In the genomic region with DNA sequence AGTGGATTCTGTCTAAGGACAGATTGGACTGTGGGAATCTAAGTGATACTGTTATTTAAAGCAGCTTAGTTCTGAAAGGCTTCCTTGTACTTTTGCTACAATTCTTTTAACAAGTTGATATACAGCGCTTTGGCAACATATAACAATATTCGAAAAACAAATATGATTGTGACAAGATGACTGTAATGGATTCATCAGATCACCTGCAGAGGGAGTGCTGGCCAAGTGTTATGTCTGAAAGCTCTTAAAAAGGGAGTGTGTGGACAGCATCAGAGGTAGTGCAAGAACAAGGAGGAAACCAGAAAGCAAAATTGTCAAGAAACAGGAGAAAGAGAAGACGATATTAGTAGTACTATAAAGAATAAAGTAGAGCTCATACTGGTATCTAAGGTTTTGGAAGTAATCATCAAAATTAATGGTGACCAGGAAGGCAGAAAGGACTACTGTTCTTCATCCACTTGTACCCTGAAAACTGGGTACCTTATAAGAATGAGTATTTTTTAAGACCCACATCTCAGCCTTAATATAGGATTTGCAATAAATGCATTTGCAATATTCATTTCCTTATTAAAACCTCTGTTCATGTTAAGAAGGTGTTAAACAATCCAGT, we compare ENCODE assay signal across 10 cellular contexts.
DNase-seq lines count a peak whose midpoint lies in the region; ATAC-seq and TF ChIP-seq lines count a peak whose summit lies in the region.
"Had no signal": no experiment of that assay in that cellular context is flagged by ENCODE, and none has a peak within 500 bp of the region (broad histone marks: within the 10 kb centered on the region; RNA-seq: fewer than 3 reads in every experiment).

No MANE protein-coding gene starts in this region.

- H3K4me1 ChIP-seq in Karpas-422 (ENCODE audit: low read length) (no peaks in the 10 kb centered on the region), liver (ENCODE audit: control insufficient read depth in 4 of 4, insufficient read depth in 4 of 4, low read length in 3 of 4) (no peaks in the 10 kb centered on the region)

- H3K4me3 ChIP-seq in Karpas-422 (ENCODE audit: low read length) (no peak overlapping the region), liver (ENCODE audit: low read depth in 1 of 3, low read length in 3 of 3) (no peak overlapping the region)

- TF ChIP-seq RAD21 in liver (IDR thresholded peaks at IDR 0.05), result peak in 1 of 2 donors; percentile 21

- 58% methylated on average over 3 of the region's 3 CpGs for WGBS in liver

- no peaks in the 10 kb centered on the region for H3K36me3 ChIP-seq in Karpas-422 (ENCODE audit: insufficient read depth, low read length)
- no peaks in the 10 kb centered on the region for H3K36me3 ChIP-seq in liver (ENCODE audit: control insufficient read depth in 4 of 4, insufficient read depth in 3 of 4, low read depth in 1 of 4, low read length in 3 of 4)

- H3K27ac ChIP-seq in Karpas-422 (ENCODE audit: low read length) (no peak overlapping the region), liver (ENCODE audit: low read depth in 1 of 2, low read length in 2 of 2) (no peak overlapping the region)

- H3K9ac ChIP-seq in Karpas-422 (ENCODE audit: low read length) (no peak overlapping the region), liver (ENCODE audit: low read depth in 1 of 2, low read length in 2 of 2) (no peak overlapping the region)

- H3K79me2 ChIP-seq in Karpas-422 (ENCODE audit: low read length), result no peaks in the 10 kb centered on the region

- H4K20me1 ChIP-seq in Karpas-422 (ENCODE audit: insufficient read depth, low read depth, low read length), result no peaks in the 10 kb centered on the region

- peak; percentile 6 for TF ChIP-seq CTCF in liver (IDR thresholded peaks at IDR 0.05; ENCODE audit: low read depth, low read length, missing input control)

- ATAC-seq in SK-N-SH treated with all-trans-retinoic acid at 6 μM for 48 hours, result peak; percentile 92
- ATAC-seq in HG02798 (IDR thresholded peaks at IDR 0.05; ENCODE audit: poor library complexity, unreplicated experiment), result no peak

- peaks cover 0 to 17% (median 5%) of the 10 kb centered on the region in 6 donors for H3K9me3 Mint-ChIP-seq in immature natural killer cell
- H3K9me3 Mint-ChIP-seq: activated naive CD4-positive, alpha-beta T cell treated with anti-CD3 and anti-CD28 coated beads, Interleukin-2, amount 50 U/mL, for 24 hours had no signal

- peaks cover 0 to 2% (median 0%) of the 10 kb centered on the region in 3 donors for H3K27me3 Mint-ChIP-seq in immature natural killer cell (ENCODE audit: low read depth in 3 of 3)
- H3K27me3 Mint-ChIP-seq: activated naive CD4-positive, alpha-beta T cell treated with anti-CD3 and anti-CD28 coated beads, Interleukin-2, amount 50 U/mL, for 24 hours had no signal

- no peak overlapping the region for H3K4me3 Mint-ChIP-seq in immature natural killer cell
- H3K4me3 Mint-ChIP-seq: activated naive CD4-positive, alpha-beta T cell treated with anti-CD3 and anti-CD28 coated beads, Interleukin-2, amount 50 U/mL, for 24 hours had no signal

- H3K9me2 ChIP-seq in Karpas-422 (replicated peaks; ENCODE audit: insufficient read depth, low read length), result no peaks in the 10 kb centered on the region

- H2AFZ ChIP-seq in Karpas-422 (ENCODE audit: low read length), result no peak overlapping the region

- H3K27me3 ChIP-seq in Karpas-422 (ENCODE audit: low read length) (no peaks in the 10 kb centered on the region), liver (ENCODE audit: control insufficient read depth in 4 of 4, insufficient read depth in 4 of 4, low read length in 3 of 4) (no peaks in the 10 kb centered on the region)

- H3K9me3 ChIP-seq in Karpas-422 (ENCODE audit: low read length) (no peaks in the 10 kb centered on the region), liver (ENCODE audit: control insufficient read depth in 4 of 4, low read length in 3 of 4) (no peaks in the 10 kb centered on the region)

- no peaks in the 10 kb centered on the region for H3K4me1 Mint-ChIP-seq in immature natural killer cell
- H3K4me1 Mint-ChIP-seq: activated naive CD4-positive, alpha-beta T cell treated with anti-CD3 and anti-CD28 coated beads, Interleukin-2, amount 50 U/mL, for 24 hours had no signal

- no peaks in the 10 kb centered on the region for H3K36me3 Mint-ChIP-seq in immature natural killer cell
- H3K36me3 Mint-ChIP-seq: activated naive CD4-positive, alpha-beta T cell treated with anti-CD3 and anti-CD28 coated beads, Interleukin-2, amount 50 U/mL, for 24 hours had no signal

- DNase-seq in DMS153 treated with DMSO at 0.1 percent for 48 hours (lab: John Stamatoyannopoulos, UW; ENCODE audit: unreplicated experiment) (peak; percentile 20), Karpas-422 (peak; percentile 71), immature natural killer cell (no peak), GM19238 (ENCODE audit: insufficient read length, low spot score) (no peak)
- no peak for DNase-seq in activated CD8-positive, alpha-beta memory T cell treated with anti-CD3 and anti-CD28 coated beads, Interleukin-2, amount 50 U/mL, for 4 hours
- DNase-seq: NCI-H1930 had no signal

- no peak overlapping the region for H3K4me2 ChIP-seq in Karpas-422 (ENCODE audit: low read depth, low read length, poor library complexity, severe bottlenecking)

- H3K27ac Mint-ChIP-seq in immature natural killer cell, result no peak overlapping the region
- H3K27ac Mint-ChIP-seq: activated naive CD4-positive, alpha-beta T cell treated with anti-CD3 and anti-CD28 coated beads, Interleukin-2, amount 50 U/mL, for 24 hours had no signal

TF ChIP-seq in SK-N-SH treated with all-trans-retinoic acid at 6 μM for 48 hours, 23 proteins besides CTCF, POLR2A, EP300 and RAD21 (continues in another document):
- no peak for TF ChIP-seq PATZ1 (CRISPR knock-in tag; IDR thresholded peaks at IDR 0.05; ENCODE audit: borderline replicate concordance)
- TF ChIP-seq ZNF70 (CRISPR knock-in tag; IDR thresholded peaks at IDR 0.05), result no peak
- TF ChIP-seq BACH2 (CRISPR knock-in tag; IDR thresholded peaks at IDR 0.05; ENCODE audit: borderline replicate concordance), result no peak
- no peak for TF ChIP-seq ESRRG (CRISPR knock-in tag; IDR thresholded peaks at IDR 0.05)
- TF ChIP-seq GLIS3 (CRISPR knock-in tag; IDR thresholded peaks at IDR 0.05), result no peak
- no peak for TF ChIP-seq ZC3H10 (CRISPR knock-in tag; IDR thresholded peaks at IDR 0.05)
- no peak for TF ChIP-seq ZNF8 (CRISPR knock-in tag; IDR thresholded peaks at IDR 0.05)

TF ChIP-seq in liver, 16 proteins besides CTCF, POLR2A, EP300 and RAD21:
- TF ChIP-seq GABPA (IDR thresholded peaks at IDR 0.05 in 1 of 2, conservative IDR thresholded peaks at IDR 0.05 in 1 of 2) (no peak), TAF1 (conservative IDR thresholded peaks at IDR 0.05) (no peak), SP1 (IDR thresholded peaks at IDR 0.05) (no peak), YY1 (IDR thresholded peaks at IDR 0.05) (no peak), NR2F2 (IDR thresholded peaks at IDR 0.05) (no peak), EGR1 (IDR thresholded peaks at IDR 0.05; ENCODE audit: low read depth in 2 of 2) (no peak), FOXA2 (IDR thresholded peaks at IDR 0.05) (no peak), JUND (IDR thresholded peaks at IDR 0.05) (no peak), HNF4A (conservative IDR thresholded peaks at IDR 0.05) (no peak), RXRA (IDR thresholded peaks at IDR 0.05) (no peak), HNF4G (IDR thresholded peaks at IDR 0.05) (no peak), FOXA1 (IDR thresholded peaks at IDR 0.05) (no peak)
- TF ChIP-seq, protein P1, sequence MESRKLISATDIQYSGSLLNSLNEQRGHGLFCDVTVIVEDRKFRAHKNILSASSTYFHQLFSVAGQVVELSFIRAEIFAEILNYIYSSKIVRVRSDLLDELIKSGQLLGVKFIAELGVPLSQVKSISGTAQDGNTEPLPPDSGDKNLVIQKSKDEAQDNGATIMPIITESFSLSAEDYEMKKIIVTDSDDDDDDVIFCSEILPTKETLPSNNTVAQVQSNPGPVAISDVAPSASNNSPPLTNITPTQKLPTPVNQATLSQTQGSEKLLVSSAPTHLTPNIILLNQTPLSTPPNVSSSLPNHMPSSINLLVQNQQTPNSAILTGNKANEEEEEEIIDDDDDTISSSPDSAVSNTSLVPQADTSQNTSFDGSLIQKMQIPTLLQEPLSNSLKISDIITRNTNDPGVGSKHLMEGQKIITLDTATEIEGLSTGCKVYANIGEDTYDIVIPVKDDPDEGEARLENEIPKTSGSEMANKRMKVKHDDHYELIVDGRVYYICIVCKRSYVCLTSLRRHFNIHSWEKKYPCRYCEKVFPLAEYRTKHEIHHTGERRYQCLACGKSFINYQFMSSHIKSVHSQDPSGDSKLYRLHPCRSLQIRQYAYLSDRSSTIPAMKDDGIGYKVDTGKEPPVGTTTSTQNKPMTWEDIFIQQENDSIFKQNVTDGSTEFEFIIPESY (IDR thresholded peaks at IDR 0.05), result no peak
- TF ChIP-seq, protein P2, sequence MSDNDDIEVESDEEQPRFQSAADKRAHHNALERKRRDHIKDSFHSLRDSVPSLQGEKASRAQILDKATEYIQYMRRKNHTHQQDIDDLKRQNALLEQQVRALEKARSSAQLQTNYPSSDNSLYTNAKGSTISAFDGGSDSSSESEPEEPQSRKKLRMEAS (IDR thresholded peaks at IDR 0.05), result no peak
- TF ChIP-seq, protein P3, sequence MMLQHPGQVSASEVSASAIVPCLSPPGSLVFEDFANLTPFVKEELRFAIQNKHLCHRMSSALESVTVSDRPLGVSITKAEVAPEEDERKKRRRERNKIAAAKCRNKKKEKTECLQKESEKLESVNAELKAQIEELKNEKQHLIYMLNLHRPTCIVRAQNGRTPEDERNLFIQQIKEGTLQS (IDR thresholded peaks at IDR 0.05), result no peak
TF ChIP-seq in liver: peak in this region for 0.

Comparison
In these comparisons a context has a peak if more than half of its experiments do, and no peak if none do; other contexts are left out.
1. DNase-seq: peak in DMS153 treated with DMSO at 0.1 percent for 48 hours (single experiment) and Karpas-422 (single experiment); none in immature natural killer cell (0 of 3), GM19238 (single experiment) and activated CD8-positive, alpha-beta memory T cell treated with anti-CD3 and anti-CD28 coated beads, Interleukin-2, amount 50 U/mL, for 4 hours (single experiment).